Comparison of ENCODE assay signal across 18 cellular contexts in the genomic region with DNA sequence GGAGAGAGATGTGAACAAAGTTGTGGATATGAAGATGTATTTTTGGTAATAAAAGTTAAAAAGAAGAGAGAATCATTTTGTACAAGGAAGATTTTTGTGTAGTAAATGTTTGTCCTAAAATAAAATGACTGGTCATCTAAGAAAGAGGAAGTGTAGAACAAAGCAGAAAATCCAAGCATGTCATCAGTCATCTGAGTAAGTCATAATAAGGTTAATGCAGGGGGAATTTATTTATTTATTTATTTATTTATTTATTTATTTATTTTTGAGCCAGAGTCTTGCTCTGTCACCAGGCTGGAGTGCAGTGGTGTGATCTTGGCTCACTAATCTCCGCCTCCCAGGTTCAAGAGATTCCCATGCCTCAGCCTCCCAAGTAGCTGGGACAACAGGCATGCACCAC. TPM values are rescaled to one million over a fixed set of nuclear protein-coding genes. Genes with fewer than 3 reads are reported as not detected.
"Had no signal": no experiment of that assay in that cellular context is flagged by ENCODE, and none has a peak within 500 bp of the region (broad histone marks: within the 10 kb centered on the region; RNA-seq: fewer than 3 reads in every experiment).

No MANE protein-coding gene starts in this region.

- H3K9me3 ChIP-seq: body of pancreas, left ventricle myocardium inferior, pancreas, sigmoid colon, spleen had no signal

- H3K4me3 ChIP-seq: body of pancreas, hepatocyte, left ventricle myocardium inferior, pancreas, sigmoid colon, spleen had no signal

- H3K27me3 ChIP-seq: body of pancreas, hepatocyte, pancreas, sigmoid colon, spleen had no signal

- H3K27ac ChIP-seq: body of pancreas, hepatocyte, left ventricle myocardium inferior, pancreas, sigmoid colon, spleen had no signal

- ATAC-seq: body of pancreas; esophagus mucosa; pancreas; stimulated activated naive CD8-positive, alpha-beta T cell treated with anti-CD3 and anti-CD28 coated beads, Interleukin-15, amount 100 ng/mL, for 72 hours had no signal

- DNase-seq: activated CD4-positive, alpha-beta T cell treated with anti-CD3 and anti-CD28 coated beads, Interleukin-2, amount 10 ng/mL, durations not matched to agents 7 days and 5 days; activated CD8-positive, alpha-beta memory T cell treated with anti-CD3 and anti-CD28 coated beads for 24 hours; activated gamma-delta T cell treated with Interleukin-2 at 50 U/mL for 16 hours; activated naive CD8-positive, alpha-beta T cell treated with anti-CD3 and anti-CD28 coated beads for 36 hours; amygdala; body of pancreas; caudate nucleus; left ventricle myocardium inferior; naive B cell; pancreas; sigmoid colon; spleen; stimulated activated CD4-positive, alpha-beta T cell treated with anti-CD3 and anti-CD28 coated beads, Interleukin-1b, Interleukin-23, amount 100 ng/mL, for 48 hours; stimulated activated naive CD8-positive, alpha-beta T cell treated with anti-CD3 and anti-CD28 coated beads, Interleukin-15, amount 100 ng/mL, for 72 hours had no signal

- H3K4me1 ChIP-seq: body of pancreas, left ventricle myocardium inferior, pancreas, sigmoid colon, spleen had no signal

- H3K36me3 ChIP-seq: left ventricle myocardium inferior, pancreas, sigmoid colon, spleen had no signal

RNA-seq across cellular contexts. Expression of a gene that starts 15.7 kb away (rescaled TPM):
- total RNA-seq: activated CD4-positive, alpha-beta T cell treated with anti-CD3 and anti-CD28 coated beads, Interleukin-2, amount 10 ng/mL, durations not matched to agents 7 days and 5 days; activated naive CD8-positive, alpha-beta T cell treated with anti-CD3 and anti-CD28 coated beads for 36 hours; body of pancreas; esophagus mucosa; left ventricle myocardium inferior; mononuclear cell; sigmoid colon; spleen; temporal lobe had no signal
